Comparison of ENCODE assay signal across 21 cellular contexts in genomic region chr6:20448828-20449227, GRCh38. TPM values are rescaled to one million over a fixed set of nuclear protein-coding genes. Genes with fewer than 3 reads are reported as not detected.
DNase-seq lines count a peak whose midpoint lies in the region; ATAC-seq, FAIRE-seq and TF ChIP-seq lines count a peak whose summit lies in the region.
"Had no signal": no experiment of that assay in that cellular context is flagged by ENCODE, and none has a peak within 500 bp of the region (broad histone marks: within the 10 kb centered on the region; RNA-seq: fewer than 3 reads in every experiment).

No MANE protein-coding gene starts in this region.

- in situ Hi-C loops in HAP-1 (cut with MboI; ENCODE audit: low sequenced_read_pairs): no loop called here
- in situ Hi-C loops in transverse colon (cut with MboI; ENCODE audit: low pct_ligation_motif_present in 1 of 4, low pct_unique_long_range_greater_than_20kb in 1 of 4, low sequenced_read_pairs in 3 of 4): no loop called here
- in situ Hi-C loops in GM13977 (cut with MboI; ENCODE audit: low pct_unique_long_range_greater_than_20kb, low sequenced_read_pairs, unreplicated experiment): no loop called here

- intact Hi-C loops in dendritic cell treated with granulocyte-macrophage colony-stimulating factor and Interleukin-4, amounts not matched to agents 40 ng/mL and 50 ng/mL, for 4 days (cut with micrococcal nuclease): no loop called here
- intact Hi-C loops in transverse colon (cut with DNase I; ENCODE audit: low total_unique reads): no loop called here
- intact Hi-C loops in pancreas (cut with DNase I): no loop called here
- intact Hi-C loops in activated CD4-positive, alpha-beta T cell treated with anti-CD3 and anti-CD28 coated beads, Interleukin-2, amount 10 ng/mL, durations not matched to agents 24 days and 14 days (cut with micrococcal nuclease): no loop called here

- no peak for TF ChIP-seq EP300 in transverse colon (IDR thresholded peaks at IDR 0.05; ENCODE audit: low read depth)

- TF ChIP-seq CTCF in mesothelial cell of epicardium (IDR thresholded peaks at IDR 0.05; ENCODE audit: unreplicated experiment) (no peak), transverse colon (IDR thresholded peaks at IDR 0.05) (no peak), GM13977 (IDR thresholded peaks at IDR 0.05; ENCODE audit: extremely low read depth, insufficient read depth, missing control alignments) (no peak), pancreas (IDR thresholded peaks at IDR 0.05) (no peak)

- H3K36me3 ChIP-seq in HAP-1 (replicated peaks): peaks cover 9% of the 10 kb centered on the region; the same call in 1 of the 2 replicates
- no peaks in the 10 kb centered on the region for H3K36me3 ChIP-seq in transverse colon
- H3K36me3 ChIP-seq in pancreas: no peaks in the 10 kb centered on the region
- H3K36me3 ChIP-seq: SJCRH30 had no signal

- H3K9me3 Mint-ChIP-seq in dendritic cell treated with granulocyte-macrophage colony-stimulating factor and Interleukin-4, amounts not matched to agents 40 ng/mL and 50 ng/mL, for 4 days: no peaks in the 10 kb centered on the region
- peaks cover 25% of the 10 kb centered on the region for H3K9me3 Mint-ChIP-seq in mesothelial cell of epicardium
- no peaks in the 10 kb centered on the region for H3K9me3 Mint-ChIP-seq in activated CD4-positive, alpha-beta T cell treated with anti-CD3 and anti-CD28 coated beads, Interleukin-2, amount 10 ng/mL, durations not matched to agents 24 days and 14 days
- H3K9me3 Mint-ChIP-seq: CD14-positive monocyte had no signal

- DNase-seq in HAP-1 (ENCODE audit: low spot score in 2 of 2) (peak; percentile 21 to 47), mesothelial cell of epicardium (ENCODE audit: low spot score in 2 of 2, unreplicated experiment in 2 of 2) (no peak), transverse colon (peak; percentile 48), GM13977 (ENCODE audit: low spot score) (no peak), pancreas (no peak)
- DNase-seq in activated CD4-positive, alpha-beta T cell treated with anti-CD3 and anti-CD28 coated beads, Interleukin-2, amount 10 ng/mL, durations not matched to agents 24 days and 14 days: no peak
- DNase-seq: DMS53, GDM1, KBM-7, NCI-H1092, NCI-H1436, NCI-H187 treated with DMSO at 0.1 percent for 48 hours, NCI-H2107, NCI-H446 treated with DMSO at 0.1 percent for 48 hours, NCI-H774, SJCRH30 had no signal

- H3K27ac Mint-ChIP-seq in dendritic cell treated with granulocyte-macrophage colony-stimulating factor and Interleukin-4, amounts not matched to agents 40 ng/mL and 50 ng/mL, for 4 days: peak overlapping the region; percentile 0
- peak overlapping the region; percentile 5 for H3K27ac Mint-ChIP-seq in mesothelial cell of epicardium
- no peak overlapping the region for H3K27ac Mint-ChIP-seq in activated CD4-positive, alpha-beta T cell treated with anti-CD3 and anti-CD28 coated beads, Interleukin-2, amount 10 ng/mL, durations not matched to agents 24 days and 14 days
- H3K27ac Mint-ChIP-seq: B cell had no signal

- no peak overlapping the region for H3K4me3 ChIP-seq in HAP-1
- H3K4me3 ChIP-seq in transverse colon: no peak overlapping the region
- H3K4me3 ChIP-seq in pancreas: no peak overlapping the region
- H3K4me3 ChIP-seq: A549, SJCRH30 had no signal

- WGBS in transverse colon (ENCODE audit: low coverage in 1 of 2), 2 donors: 54 to 63% methylated on average over 2 of the region's 2 CpGs
- WGBS in pancreas, 2 donors: 73 to 85% methylated on average over 2 of the region's 2 CpGs

- peaks cover 29% of the 10 kb centered on the region for H3K36me3 Mint-ChIP-seq in dendritic cell treated with granulocyte-macrophage colony-stimulating factor and Interleukin-4, amounts not matched to agents 40 ng/mL and 50 ng/mL, for 4 days (ENCODE audit: low read depth)
- peaks cover 32% of the 10 kb centered on the region for H3K36me3 Mint-ChIP-seq in mesothelial cell of epicardium
- H3K36me3 Mint-ChIP-seq in activated CD4-positive, alpha-beta T cell treated with anti-CD3 and anti-CD28 coated beads, Interleukin-2, amount 10 ng/mL, durations not matched to agents 24 days and 14 days (ENCODE audit: low read depth): peaks cover 29% of the 10 kb centered on the region

- ATAC-seq in pancreas: no peak
- ATAC-seq: A549 had no signal

- H3K4me1 ChIP-seq in HAP-1 (peaks cover 37% of the 10 kb centered on the region), transverse colon (peaks cover 9 to 34% (median 15%) of the 10 kb centered on the region in 4 donors), pancreas (no peaks in the 10 kb centered on the region)
- H3K4me1 ChIP-seq: SJCRH30 had no signal

- FAIRE-seq in pancreas (lab: Jason Lieb, UNC): no peak
- FAIRE-seq: A549, RCC 7860 had no signal

- H3K4me3 Mint-ChIP-seq in dendritic cell treated with granulocyte-macrophage colony-stimulating factor and Interleukin-4, amounts not matched to agents 40 ng/mL and 50 ng/mL, for 4 days: no peak overlapping the region
- H3K4me3 Mint-ChIP-seq in mesothelial cell of epicardium: no peak overlapping the region
- H3K4me3 Mint-ChIP-seq in activated CD4-positive, alpha-beta T cell treated with anti-CD3 and anti-CD28 coated beads, Interleukin-2, amount 10 ng/mL, durations not matched to agents 24 days and 14 days: no peak overlapping the region
- H3K4me3 Mint-ChIP-seq: B cell, CD14-positive monocyte had no signal

- H3K9me3 ChIP-seq in HAP-1 (peaks cover 3% of the 10 kb centered on the region; the same call in 1 of the 2 replicates), transverse colon (no peaks in the 10 kb centered on the region), pancreas (no peaks in the 10 kb centered on the region)
- H3K9me3 ChIP-seq: A549, SJCRH30 had no signal

- H3K27ac ChIP-seq in transverse colon: peak overlapping the region; percentile 12 to 44 (median 32)
- H3K27ac ChIP-seq in pancreas: no peak overlapping the region
- H3K27ac ChIP-seq: A549, SJCRH30 had no signal

- no peaks in the 10 kb centered on the region for H3K27me3 ChIP-seq in HAP-1 (ENCODE audit: low read depth)
- H3K27me3 ChIP-seq in transverse colon: no peaks in the 10 kb centered on the region
- H3K27me3 ChIP-seq in pancreas: no peaks in the 10 kb centered on the region
- H3K27me3 ChIP-seq: SJCRH30 had no signal

- no peak for TF ChIP-seq POLR2A in transverse colon (IDR thresholded peaks at IDR 0.05)

- H3K4me1 Mint-ChIP-seq in dendritic cell treated with granulocyte-macrophage colony-stimulating factor and Interleukin-4, amounts not matched to agents 40 ng/mL and 50 ng/mL, for 4 days (ENCODE audit: low read depth): peaks cover 80% of the 10 kb centered on the region
- peaks cover 19% of the 10 kb centered on the region for H3K4me1 Mint-ChIP-seq in mesothelial cell of epicardium
- peaks cover 41% of the 10 kb centered on the region for H3K4me1 Mint-ChIP-seq in activated CD4-positive, alpha-beta T cell treated with anti-CD3 and anti-CD28 coated beads, Interleukin-2, amount 10 ng/mL, durations not matched to agents 24 days and 14 days

- H3K27me3 Mint-ChIP-seq in dendritic cell treated with granulocyte-macrophage colony-stimulating factor and Interleukin-4, amounts not matched to agents 40 ng/mL and 50 ng/mL, for 4 days: no peaks in the 10 kb centered on the region
- no peaks in the 10 kb centered on the region for H3K27me3 Mint-ChIP-seq in mesothelial cell of epicardium (ENCODE audit: low read depth)
- no peaks in the 10 kb centered on the region for H3K27me3 Mint-ChIP-seq in activated CD4-positive, alpha-beta T cell treated with anti-CD3 and anti-CD28 coated beads, Interleukin-2, amount 10 ng/mL, durations not matched to agents 24 days and 14 days
- H3K27me3 Mint-ChIP-seq: B cell had no signal

RNA-seq across cellular contexts. Expression of gene E2F3, which starts 47.1 kb away (rescaled TPM):
- 24.2 to 24.7 TPM (median 24.4 TPM) in 3 replicates for total RNA-seq in mesothelial cell of epicardium
- total RNA-seq in transverse colon: 10 to 100 TPM in 1 of 4 donors, 1 to 10 TPM in 3; 2.2 to 16.3 (median 5.6) TPM
- total RNA-seq in pancreas: 1 to 10 TPM in 4 of 6 donors, under 1 TPM in 2; 0.51 to 4.4 (median 1.2) TPM
- polyA plus RNA-seq in pancreas: 1 to 10 TPM; 1.1 to 1.2 TPM
- total RNA-seq in activated CD4-positive, alpha-beta T cell treated with anti-CD3 and anti-CD28 coated beads, Interleukin-2, amount 10 ng/mL, durations not matched to agents 24 days and 14 days: 27.1 and 28.0 TPM in 2 replicates

Comparison
In these comparisons a context has a peak if more than half of its experiments do, and no peak if none do; other contexts are left out.
1. DNase-seq: peak in HAP-1 (2 of 2) and transverse colon (single experiment); none in mesothelial cell of epicardium (0 of 2), GM13977 (single experiment), pancreas (0 of 6) and activated CD4-positive, alpha-beta T cell treated with anti-CD3 and anti-CD28 coated beads, Interleukin-2, amount 10 ng/mL, durations not matched to agents 24 days and 14 days (single experiment).
2. H3K27ac ChIP-seq: peak in transverse colon (4 of 4); none in pancreas (0 of 4).